Comparison of ENCODE assay signal across 8 cellular contexts in genomic region chr1:52552236-52552504, GRCh38. TPM values are rescaled to one million over a fixed set of nuclear protein-coding genes. Genes with fewer than 3 reads are reported as not detected.
DNase-seq lines count a peak whose midpoint lies in the region; ATAC-seq, FAIRE-seq and TF ChIP-seq lines count a peak whose summit lies in the region.

No MANE protein-coding gene starts in this region.

- no peak overlapping the region for H2AFZ ChIP-seq in HepG2 (ENCODE audit: low read length)

- H3K9me3 ChIP-seq in WERI-Rb-1 (ENCODE audit: severe bottlenecking), result no peaks in the 10 kb centered on the region
- no peaks in the 10 kb centered on the region for H3K9me3 ChIP-seq in HepG2 (ENCODE audit: low read length)

- TF ChIP-seq CTCF in WERI-Rb-1 (IDR thresholded peaks at IDR 0.05; ENCODE audit: low read depth, low read length) (no peak), HepG2 (CRISPR knock-in tag; IDR thresholded peaks at IDR 0.05) (no peak)

- peak overlapping the region; percentile 95 for H3K9ac ChIP-seq in HepG2 (ENCODE audit: insufficient read depth, low read depth, low read length)

- no peak for TF ChIP-seq POLR2A in HepG2 (IDR thresholded peaks at IDR 0.05; ENCODE audit: insufficient read depth in 1 of 2, low read depth in 2 of 2, low read length in 2 of 2)

- no TSS peak for BruUV-seq in HepG2 (replicated peaks; lab: Mats Ljungman, UMichigan)

- in situ Hi-C loops in HepG2 (cut with HindIII; ENCODE audit: extremely low pct_ligation_motif_present, low pct_unique_long_range_greater_than_20kb), result no loop called here

- FAIRE-seq in HepG2 (lab: Jason Lieb, UNC), result peak; percentile 73

- H4K20me1 ChIP-seq in HepG2 (ENCODE audit: insufficient read depth, low read length), result peaks cover 45% of the 10 kb centered on the region

- H3K4me1 ChIP-seq in HepG2 (ENCODE audit: insufficient read depth, low read length), result peaks cover 40% of the 10 kb centered on the region

- WGBS in HepG2 (ENCODE audit: low lambda C conversion rate), result 0% methylated on average over 14 of the region's 14 CpGs

- H3K27me3 ChIP-seq in WERI-Rb-1 (ENCODE audit: insufficient read depth, low read depth, severe bottlenecking) (no peaks in the 10 kb centered on the region), HepG2 (ENCODE audit: control insufficient read depth in 1 of 2, insufficient read depth in 2 of 2, low read length in 2 of 2) (no peaks in the 10 kb centered on the region; a peak in 1 of 5 replicates)

- CTCF ChIA-PET in HepG2 (lab: Yijun Ruan, JAX; ENCODE audit: low intra/inter-chr PET ratio, low total read pairs), result no interaction called here

- peak overlapping the region; percentile 90 for H3K4me2 ChIP-seq in HepG2 (ENCODE audit: low read depth, low read length)

- peak; percentile 30 for DNase-seq in CMK (ENCODE audit: low read depth)
- DNase-seq in NCI-H1694 (lab: John Stamatoyannopoulos, UW), result peak; percentile 16
- peak; percentile 55 for DNase-seq in WERI-Rb-1
- peak in 16 of 61 donors; percentile 8 to 52 (median 18) for DNase-seq in caudate nucleus (lab: John Stamatoyannopoulos, UW)
- peak; percentile 60 for DNase-seq in HepG2 (ENCODE audit: low spot score)
- peak; percentile 15 to 43 (median 31) for DNase-seq in stimulated activated CD4-positive, alpha-beta T cell treated with anti-CD3 and anti-CD28 coated beads, TNF-alpha, amount 100 ng/mL, for 1 hour (ENCODE audit: low read depth in 3 of 3, low spot score in 1 of 3)
- DNase-seq in middle frontal gyrus (ENCODE audit: extremely low spot score, low spot score), result no peak

- H3K79me2 ChIP-seq in HepG2 (ENCODE audit: insufficient read depth, low read length), result peaks cover 54% of the 10 kb centered on the region

- H3K36me3 ChIP-seq in WERI-Rb-1 (peaks cover 4% of the 10 kb centered on the region), HepG2 (replicated peaks in 1 of 2; ENCODE audit: control insufficient read depth in 1 of 2, insufficient read depth in 2 of 2, low read length in 2 of 2) (no peaks in the 10 kb centered on the region)

- ATAC-seq in GM21576 (IDR thresholded peaks at IDR 0.05; ENCODE audit: unreplicated experiment) (peak; percentile 40), HepG2 (peak; percentile 31)

- H3K4me3 ChIP-seq in WERI-Rb-1 (ENCODE audit: low read depth, low read length) (peak overlapping the region; percentile 76), HepG2 (replicated peaks in 1 of 3; ENCODE audit: insufficient read depth in 1 of 3, low read depth in 2 of 3, low read length in 3 of 3) (peak overlapping the region; percentile 90 to 94 (median 93))

- intact Hi-C loops in HepG2 (cut with micrococcal nuclease; ENCODE audit: unreplicated experiment), result loop anchor here (2.0 to 10.0 kb wide), 3 partner anchors 115 to 593 kb away; partner anchors contain the start of gene SLC1A7

- H3K27ac ChIP-seq in WERI-Rb-1 (peak overlapping the region; percentile 97), caudate nucleus (ENCODE audit: low read depth, low read length) (peak overlapping the region; percentile 86), HepG2 (ENCODE audit: extremely low read length, insufficient read depth, low read length) (peak overlapping the region; percentile 95)

- no peak for TF ChIP-seq EP300 in HepG2 (IDR thresholded peaks at IDR 0.05; ENCODE audit: low read depth in 2 of 2, low read length in 2 of 2)
- no peak for TF ChIP-seq EP300 in HepG2 (CRISPR knock-in tag; IDR thresholded peaks at IDR 0.05; ENCODE audit: borderline replicate concordance)

- TF ChIP-seq RAD21 in HepG2 (CRISPR knock-in tag; IDR thresholded peaks at IDR 0.05), result no peak

- POLR2A ChIA-PET in HepG2 (lab: Yijun Ruan, JAX), result interaction anchor here (1.5 kb wide), 1 partner anchor 151 kb away, joined by 8 read pairs; no protein-coding TSS in a partner anchor

TF ChIP-seq in HepG2, 621 proteins besides CTCF, POLR2A, EP300 and RAD21 (continues in another document):
- TF ChIP-seq TEAD3 (CRISPR knock-in tag; optimal IDR thresholded peaks at IDR 0.05; ENCODE audit: borderline replicate concordance) (peak; percentile 49), NCOA1 (CRISPR knock-in tag; IDR thresholded peaks at IDR 0.05) (peak; percentile 10; the same call in 1 of the 2 replicates), MXI1 (IDR thresholded peaks at IDR 0.05; ENCODE audit: borderline replicate concordance, low read depth, low read length) (peak; percentile 49; the same call in 2 of the 3 replicates), MXD1 (CRISPR knock-in tag; IDR thresholded peaks at IDR 0.05) (no peak), ATF3 (CRISPR knock-in tag; IDR thresholded peaks at IDR 0.05) (no peak), SAP130 (CRISPR knock-in tag; IDR thresholded peaks at IDR 0.05; ENCODE audit: low read depth) (0 out of 2 replicates have a peak, but pooled peaks have one; percentile 50), JDP2 (CRISPR knock-in tag; IDR thresholded peaks at IDR 0.05; ENCODE audit: borderline replicate concordance) (no peak), KDM5A (IDR thresholded peaks at IDR 0.05; ENCODE audit: borderline replicate concordance, low read length) (peak; percentile 38; the same call in 1 of the 2 replicates)

RNA-seq across cellular contexts. Expression of gene TUT4, which starts 0.7 kb away (rescaled TPM):
- 44.7 and 47.8 TPM in 2 replicates for total RNA-seq in HepG2 (2016; rRNA removed; fragmentation: Illumina TruSeq; extraction: Trizol)
- 31.1 and 33.0 TPM in 2 replicates for total RNA-seq in HepG2 (2016; cell fraction: cytosol; rRNA removed; fragmentation: Illumina TruSeq; extraction: Trizol; ENCODE audit: low read depth)
- total RNA-seq in HepG2 (2016; cell fraction: insoluble cytoplasmic fraction; rRNA removed; fragmentation: Illumina TruSeq; extraction: Trizol), result 42.5 and 43.3 TPM in 2 replicates
- total RNA-seq in HepG2 (2016; cell fraction: membrane; rRNA removed; fragmentation: Illumina TruSeq; extraction: Trizol), result 26.5 and 32.0 TPM in 2 replicates
- 84.6 and 87.9 TPM in 2 replicates for total RNA-seq in HepG2 (2016; cell fraction: nucleus; rRNA removed; fragmentation: Illumina TruSeq; extraction: Trizol)
- polyA plus RNA-seq in HepG2 (2011; rRNA removed), result 52.8 and 53.5 TPM in 2 replicates
- 17.7 and 21.7 TPM in 2 replicates for polyA plus RNA-seq in HepG2 (2011; cell fraction: cytosol; rRNA removed)
- 158 and 159 TPM in 2 replicates for polyA plus RNA-seq in HepG2 (2011; cell fraction: nucleus; rRNA removed)
- 49.2 and 50.3 TPM in 2 replicates for polyA plus RNA-seq in HepG2 (2012)
- 1.9 and 2.0 TPM in 2 replicates for polyA plus RNA-seq in HepG2 (2016; cell fraction: cytosol; fragmentation: Illumina TruSeq; extraction: Trizol; ENCODE audit: low read depth)
- 40.8 and 44.0 TPM in 2 replicates for polyA plus RNA-seq in HepG2 (2016; cell fraction: insoluble cytoplasmic fraction; fragmentation: Illumina TruSeq; extraction: Trizol; ENCODE audit: low read depth)
- 5.7 and 9.2 TPM in 2 replicates for polyA plus RNA-seq in HepG2 (2016; cell fraction: membrane; fragmentation: Illumina TruSeq; extraction: Trizol; ENCODE audit: low read depth)
- polyA plus RNA-seq in HepG2 (2016; cell fraction: nucleus; fragmentation: Illumina TruSeq; extraction: Trizol; ENCODE audit: insufficient read depth, low read depth), result 169 and 172 TPM in 2 replicates
- 33.2 and 43.4 TPM in 2 replicates for polyA minus RNA-seq in HepG2 (2011; rRNA and poly(A)+ RNA removed; ENCODE audit: low replicate concordance)
- polyA minus RNA-seq in HepG2 (2011; cell fraction: cytosol; rRNA and poly(A)+ RNA removed), result 22.4 and 27.4 TPM in 2 replicates
- 128 and 167 TPM in 2 replicates for polyA minus RNA-seq in HepG2 (2011; cell fraction: nucleus; rRNA and poly(A)+ RNA removed)

RNA-seq across cellular contexts. Expression of gene GPX7, which starts 50.0 kb away (rescaled TPM):
- 10.5 and 14.1 TPM in 2 replicates for total RNA-seq in HepG2 (2016; rRNA removed; fragmentation: Illumina TruSeq; extraction: Trizol)
- 8.7 and 9.3 TPM in 2 replicates for total RNA-seq in HepG2 (2016; cell fraction: cytosol; rRNA removed; fragmentation: Illumina TruSeq; extraction: Trizol; ENCODE audit: low read depth)
- 9.7 and 15.2 TPM in 2 replicates for total RNA-seq in HepG2 (2016; cell fraction: insoluble cytoplasmic fraction; rRNA removed; fragmentation: Illumina TruSeq; extraction: Trizol)
- total RNA-seq in HepG2 (2016; cell fraction: membrane; rRNA removed; fragmentation: Illumina TruSeq; extraction: Trizol), result 13.8 and 16.2 TPM in 2 replicates
- total RNA-seq in HepG2 (2016; cell fraction: nucleus; rRNA removed; fragmentation: Illumina TruSeq; extraction: Trizol), result 10.8 and 12.2 TPM in 2 replicates
- polyA plus RNA-seq in HepG2 (2011; rRNA removed), result 16.2 and 17.2 TPM in 2 replicates
- polyA plus RNA-seq in HepG2 (2011; cell fraction: cytosol; rRNA removed), result 16.8 and 17.0 TPM in 2 replicates
- polyA plus RNA-seq in HepG2 (2011; cell fraction: nucleus; rRNA removed), result 8.6 and 8.7 TPM in 2 replicates
- 6.8 and 8.6 TPM in 2 replicates for polyA plus RNA-seq in HepG2 (2012)
- polyA plus RNA-seq in HepG2 (2016; cell fraction: cytosol; fragmentation: Illumina TruSeq; extraction: Trizol; ENCODE audit: low read depth), result 11.6 and 12.7 TPM in 2 replicates
- 11.0 and 12.6 TPM in 2 replicates for polyA plus RNA-seq in HepG2 (2016; cell fraction: insoluble cytoplasmic fraction; fragmentation: Illumina TruSeq; extraction: Trizol; ENCODE audit: low read depth)
- polyA plus RNA-seq in HepG2 (2016; cell fraction: membrane; fragmentation: Illumina TruSeq; extraction: Trizol; ENCODE audit: low read depth), result 14.9 and 18.3 TPM in 2 replicates
- 22.5 and 22.7 TPM in 2 replicates for polyA plus RNA-seq in HepG2 (2016; cell fraction: nucleus; fragmentation: Illumina TruSeq; extraction: Trizol; ENCODE audit: insufficient read depth, low read depth)
- 14.0 TPM in 1 of 2 replicates, not detected in the other for polyA minus RNA-seq in HepG2 (2011; rRNA and poly(A)+ RNA removed; ENCODE audit: low replicate concordance)
- 7.2 and 8.1 TPM in 2 replicates for polyA minus RNA-seq in HepG2 (2011; cell fraction: cytosol; rRNA and poly(A)+ RNA removed)
- 3.7 and 3.9 TPM in 2 replicates for polyA minus RNA-seq in HepG2 (2011; cell fraction: nucleus; rRNA and poly(A)+ RNA removed)
